8 cellular contexts compared by ENCODE assay signal in the genomic region with DNA sequence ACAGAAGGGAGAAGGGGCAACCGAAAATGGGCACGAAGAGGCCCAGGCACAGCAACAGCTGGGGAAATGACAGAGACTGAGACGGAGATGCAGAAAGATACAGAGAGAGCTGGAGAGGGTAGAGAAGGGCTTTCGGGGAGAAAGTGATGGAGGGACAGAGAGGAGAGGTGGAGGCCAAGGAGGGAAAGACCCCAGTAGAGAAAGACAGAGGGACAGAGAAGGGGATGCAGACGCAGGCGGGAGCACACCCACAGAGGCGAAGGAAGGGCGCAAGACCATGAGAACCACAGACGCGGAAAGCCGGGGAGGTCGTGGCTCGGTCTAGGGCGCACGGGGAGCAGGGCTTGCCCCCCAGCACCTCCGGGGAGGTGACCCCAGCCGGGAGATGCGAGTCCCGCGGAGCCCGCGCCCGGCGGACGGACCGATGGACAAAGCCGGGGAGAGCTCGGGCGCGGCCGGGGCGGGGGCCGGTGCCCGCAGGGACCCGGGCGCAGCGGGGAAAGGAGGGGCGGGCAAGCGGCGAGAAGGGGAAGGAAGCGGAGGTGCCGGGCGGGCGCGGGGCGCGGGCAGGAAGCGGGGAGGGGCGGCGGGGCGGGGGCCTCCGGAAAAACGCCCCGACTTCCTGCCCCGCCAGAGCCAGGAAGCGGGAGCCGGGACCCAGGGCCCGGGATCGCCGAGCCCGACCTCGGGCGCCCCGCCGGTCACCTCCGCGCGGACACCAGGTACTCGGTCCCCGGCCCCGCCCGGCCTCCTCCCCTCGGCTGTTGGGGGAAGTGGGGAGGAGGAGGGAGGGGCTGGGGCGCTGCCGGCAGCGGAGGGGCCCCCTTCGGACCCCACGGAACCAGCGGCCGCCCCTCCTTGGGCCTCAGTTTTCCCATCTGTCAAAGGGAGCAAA. TPM values are rescaled to one million over a fixed set of nuclear protein-coding genes. Genes with fewer than 3 reads are reported as not detected.
DNase-seq lines count a peak whose midpoint lies in the region; ATAC-seq and TF ChIP-seq lines count a peak whose summit lies in the region.

A gene with protein sequence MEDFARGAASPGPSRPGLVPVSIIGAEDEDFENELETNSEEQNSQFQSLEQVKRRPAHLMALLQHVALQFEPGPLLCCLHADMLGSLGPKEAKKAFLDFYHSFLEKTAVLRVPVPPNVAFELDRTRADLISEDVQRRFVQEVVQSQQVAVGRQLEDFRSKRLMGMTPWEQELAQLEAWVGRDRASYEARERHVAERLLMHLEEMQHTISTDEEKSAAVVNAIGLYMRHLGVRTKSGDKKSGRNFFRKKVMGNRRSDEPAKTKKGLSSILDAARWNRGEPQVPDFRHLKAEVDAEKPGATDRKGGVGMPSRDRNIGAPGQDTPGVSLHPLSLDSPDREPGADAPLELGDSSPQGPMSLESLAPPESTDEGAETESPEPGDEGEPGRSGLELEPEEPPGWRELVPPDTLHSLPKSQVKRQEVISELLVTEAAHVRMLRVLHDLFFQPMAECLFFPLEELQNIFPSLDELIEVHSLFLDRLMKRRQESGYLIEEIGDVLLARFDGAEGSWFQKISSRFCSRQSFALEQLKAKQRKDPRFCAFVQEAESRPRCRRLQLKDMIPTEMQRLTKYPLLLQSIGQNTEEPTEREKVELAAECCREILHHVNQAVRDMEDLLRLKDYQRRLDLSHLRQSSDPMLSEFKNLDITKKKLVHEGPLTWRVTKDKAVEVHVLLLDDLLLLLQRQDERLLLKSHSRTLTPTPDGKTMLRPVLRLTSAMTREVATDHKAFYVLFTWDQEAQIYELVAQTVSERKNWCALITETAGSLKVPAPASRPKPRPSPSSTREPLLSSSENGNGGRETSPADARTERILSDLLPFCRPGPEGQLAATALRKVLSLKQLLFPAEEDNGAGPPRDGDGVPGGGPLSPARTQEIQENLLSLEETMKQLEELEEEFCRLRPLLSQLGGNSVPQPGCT (plus strand): TSS at position 617 of the 895 bp plus-strand sequence. CDS start 4,899 bp downstream, outside the sequence.

- H3K36me3 Mint-ChIP-seq in activated B cell treated with CpG ODN at 0.5 μM for 24 hours (ENCODE audit: low read depth) = peaks cover 61% of the 10 kb centered on the region

- peak; percentile 22 for ATAC-seq in activated B cell treated with CpG ODN at 0.5 μM for 24 hours (ENCODE audit: low read depth)
- ATAC-seq in lower lobe of right lung = peak; percentile 34 to 54
- ATAC-seq in stimulated activated naive CD8-positive, alpha-beta T cell treated with anti-CD3 and anti-CD28 coated beads, Interleukin-15, Interleukin-2, amounts not matched to agents 100 U/mL and 50 U/mL, for 24 hours = no peak

- peak within 1 kb of the TSS; percentile 71 for H3K4me2 ChIP-seq in KMS-11

- H3K36me3 ChIP-seq in KMS-11 (ENCODE audit: insufficient read depth) (no peaks in the 10 kb centered on the region), lower lobe of right lung (peaks cover 6% of the 10 kb centered on the region)

- TF ChIP-seq CTCF in KMS-11 (conservative IDR thresholded peaks at IDR 0.05; ENCODE audit: low read depth, low read length) (no peak), activated B cell treated with CpG ODN at 0.5 μM for 24 hours (IDR thresholded peaks at IDR 0.05) (no peak), lower lobe of right lung (IDR thresholded peaks at IDR 0.05) (no peak)

- DNase-seq in EL (peak; percentile 49), activated B cell treated with CpG ODN at 0.5 μM for 24 hours (peak; percentile 72), dermis microvascular lymphatic vessel endothelial cell (ENCODE audit: low read depth in 2 of 2) (peak in 1 of 2 donors; percentile 45), lower lobe of right lung (peak; percentile 83), islet precursor cell (no peak), NCI-H774 (lab: John Stamatoyannopoulos, UW) (no peak)
- peak; percentile 74 for DNase-seq in stimulated activated naive CD8-positive, alpha-beta T cell treated with anti-CD3 and anti-CD28 coated beads, Interleukin-15, Interleukin-2, amounts not matched to agents 100 U/mL and 50 U/mL, for 24 hours

- H3K79me2 ChIP-seq in KMS-11 (ENCODE audit: insufficient read depth, low read depth) = peaks cover 24% of the 10 kb centered on the region

- H3K4me3 Mint-ChIP-seq in activated B cell treated with CpG ODN at 0.5 μM for 24 hours = peak within 1 kb of the TSS; percentile 96

- H3K27ac ChIP-seq in KMS-11 (peak within 1 kb of the TSS; percentile 54), lower lobe of right lung (peak within 1 kb of the TSS; percentile 95)

- H3K4me1 ChIP-seq in KMS-11 (ENCODE audit: low read depth, poor library complexity, severe bottlenecking) (peaks cover 39% of the 10 kb centered on the region), lower lobe of right lung (peaks cover 42% of the 10 kb centered on the region)

- H3K27me3 Mint-ChIP-seq in activated B cell treated with CpG ODN at 0.5 μM for 24 hours = no peaks in the 10 kb centered on the region

- H2AFZ ChIP-seq in KMS-11 (ENCODE audit: low read depth) = peak within 1 kb of the TSS; percentile 58; the same call in 1 of the 2 replicates

- CTCF ChIA-PET in activated B cell treated with CpG ODN at 0.5 μM for 24 hours (lab: Charles Lee) = interaction anchor here (1.8 to 2.2 kb wide), 2 partner anchors 10 to 24 kb away, joined by 4 to 8 read pairs; no protein-coding TSS in a partner anchor

- POLR2A ChIA-PET in activated B cell treated with CpG ODN at 0.5 μM for 24 hours (lab: Charles Lee) = interaction anchor here (0.6 to 10.7 kb wide), 12 partner anchors 9 to 242 kb away, joined by 3 to 279 read pairs (median 8); a partner anchor contains a TSS

- 0 out of 2 replicates have a peak, but pooled peaks cover 4% of the 10 kb centered on the region for H4K20me1 ChIP-seq in KMS-11 (ENCODE audit: insufficient read depth)

- H3K27me3 ChIP-seq in KMS-11 (ENCODE audit: insufficient read depth, low read depth) = peaks cover 5% of the 10 kb centered on the region; the same call in 1 of the 2 replicates
- H3K27me3 ChIP-seq in lower lobe of right lung (ENCODE audit: low read depth) = no peaks in the 10 kb centered on the region

- no peaks in the 10 kb centered on the region for H3K9me3 ChIP-seq in lower lobe of right lung

- peak within 1 kb of the TSS; percentile 97 for H3K27ac Mint-ChIP-seq in activated B cell treated with CpG ODN at 0.5 μM for 24 hours

- H3K9me3 Mint-ChIP-seq in activated B cell treated with CpG ODN at 0.5 μM for 24 hours = no peaks in the 10 kb centered on the region

- H3K4me3 ChIP-seq in KMS-11 (IDR thresholded peaks at IDR 0.05; ENCODE audit: insufficient read depth, low read depth, low read length) (no peak within 1 kb of the TSS), lower lobe of right lung (peak within 1 kb of the TSS; percentile 97)

- peak within 1 kb of the TSS; percentile 83 for H3K9ac ChIP-seq in KMS-11

- H3K4me1 Mint-ChIP-seq in activated B cell treated with CpG ODN at 0.5 μM for 24 hours = peaks cover 80% of the 10 kb centered on the region

- intact Hi-C loops in activated B cell treated with CpG ODN at 0.5 μM for 24 hours (cut with micrococcal nuclease) (loop anchor here (10.0 kb wide), 1 partner anchor 338 kb away; no protein-coding TSS in a partner anchor), lower lobe of right lung (cut with DNase I) (loop anchor here (10.0 kb wide), 1 partner anchor 52 kb away; no protein-coding TSS in a partner anchor)

RNA-seq across cellular contexts. Expression of the gene that starts here (rescaled TPM):
- total RNA-seq in activated B cell treated with CpG ODN at 0.5 μM for 24 hours (351 and 418 TPM in 2 replicates), dermis microvascular lymphatic vessel endothelial cell (27.9 and 35.0 TPM in 2 replicates), lower lobe of right lung (206 TPM)

Comparison
In these comparisons a context has a peak if more than half of its experiments do, and no peak if none do; other contexts are left out.
1. DNase-seq: peak in EL (single experiment), activated B cell treated with CpG ODN at 0.5 μM for 24 hours (single experiment), lower lobe of right lung (single experiment) and stimulated activated naive CD8-positive, alpha-beta T cell treated with anti-CD3 and anti-CD28 coated beads, Interleukin-15, Interleukin-2, amounts not matched to agents 100 U/mL and 50 U/mL, for 24 hours (single experiment); none in islet precursor cell (single experiment) and NCI-H774 (single experiment).